In genomic region chr2:20475567-20475952, GRCh38 we compare ENCODE assay signal across 1 cellular context.
TF ChIP-seq lines count a peak whose summit lies in the region.

No MANE protein-coding gene starts in this region.

TF ChIP-seq in A549, 52 proteins besides CTCF, POLR2A, EP300 and RAD21 (continued from another document):
- TF ChIP-seq NPAS2 (CRISPR knock-in tag; IDR thresholded peaks at IDR 0.05; ENCODE audit: borderline replicate concordance) (no peak), POLR2AphosphoS2 (conservative IDR thresholded peaks at IDR 0.05; ENCODE audit: low read length) (no peak), NFE2L2 (conservative IDR thresholded peaks at IDR 0.05; ENCODE audit: low read length) (no peak), ZC3H11A (IDR thresholded peaks at IDR 0.05) (no peak), MAX (IDR thresholded peaks at IDR 0.05) (no peak), RARB (CRISPR knock-in tag; IDR thresholded peaks at IDR 0.05) (no peak), GATA3 (IDR thresholded peaks at IDR 0.05; ENCODE audit: borderline replicate concordance) (no peak), KDM5A (IDR thresholded peaks at IDR 0.05) (no peak)
